Comparison of ENCODE assay signal across 9 cellular contexts in the genomic region with DNA sequence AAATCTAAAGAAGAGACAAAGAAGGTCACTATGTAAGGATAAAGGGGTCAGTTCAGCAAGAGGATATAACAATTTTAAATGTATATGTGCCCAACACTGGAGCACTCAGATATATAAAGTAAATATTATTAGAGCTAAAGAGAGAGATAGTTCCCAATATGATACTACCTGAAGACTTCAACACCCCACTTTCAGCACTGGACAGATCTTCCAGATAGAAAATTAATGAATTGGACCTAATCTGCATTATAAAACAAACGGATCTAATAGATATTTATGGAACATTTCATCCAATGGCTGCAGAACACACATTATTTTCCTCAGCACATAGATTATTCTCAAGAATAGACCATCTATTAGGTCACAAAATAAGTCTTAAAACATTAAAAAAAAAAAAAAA.
"Had no signal": no experiment of that assay in that cellular context is flagged by ENCODE, and none has a peak within 500 bp of the region (broad histone marks: within the 10 kb centered on the region; RNA-seq: fewer than 3 reads in every experiment).

No MANE protein-coding gene starts in this region.

- H3K4me1 ChIP-seq: HAP-1 had no signal

- H3K4me3 ChIP-seq: HAP-1 had no signal

- H3K36me3 ChIP-seq: HAP-1 had no signal

- H3K9me3 ChIP-seq: HAP-1 had no signal

- H3K4me2 ChIP-seq: KMS-11 had no signal

- DNase-seq: GM23248, GOT3, H7, IMR-90, KBM-7 had no signal

- ATAC-seq: HCT116 had no signal

- H3K9ac ChIP-seq: KMS-11 had no signal

- H3K27ac ChIP-seq: GM23248, HL-60, KMS-11 had no signal
